In genomic region chr5:1119312-1119831, GRCh38 we compare ENCODE assay signal across 1 cellular context.
TF ChIP-seq lines count a peak whose summit lies in the region.

No MANE protein-coding gene starts in this region.

TF ChIP-seq in HepG2, 621 proteins besides CTCF, POLR2A, EP300 and RAD21 (continued from another document and continues in another):
- TF ChIP-seq FUBP1 (CRISPR knock-in tag; IDR thresholded peaks at IDR 0.05; ENCODE audit: borderline replicate concordance) (no peak), ARNT (IDR thresholded peaks at IDR 0.05) (no peak), ZBTB10 (CRISPR knock-in tag; IDR thresholded peaks at IDR 0.05; ENCODE audit: borderline replicate concordance) (no peak), CEBPZ (IDR thresholded peaks at IDR 0.05; ENCODE audit: low read length) (no peak), ATF3 (CRISPR knock-in tag; IDR thresholded peaks at IDR 0.05) (no peak), ZNF558 (CRISPR knock-in tag; IDR thresholded peaks at IDR 0.05; ENCODE audit: borderline replicate concordance) (no peak), FOSL2 (CRISPR knock-in tag; IDR thresholded peaks at IDR 0.05) (no peak; the same call in 1 of the 2 replicates), YEATS4 (CRISPR knock-in tag; IDR thresholded peaks at IDR 0.05; ENCODE audit: borderline replicate concordance) (peak; percentile 43; the same call in 1 of the 2 replicates), CBX5 (CRISPR knock-in tag; IDR thresholded peaks at IDR 0.05; ENCODE audit: borderline replicate concordance) (no peak), DMAP1 (CRISPR knock-in tag; IDR thresholded peaks at IDR 0.05) (no peak), KDM4B (CRISPR knock-in tag; IDR thresholded peaks at IDR 0.05) (peak; percentile 18; the same call in 1 of the 2 replicates), FOXP1 (IDR thresholded peaks at IDR 0.05) (no peak), FOXP1 (CRISPR knock-in tag; IDR thresholded peaks at IDR 0.05) (no peak), EEA1 (CRISPR knock-in tag; IDR thresholded peaks at IDR 0.05; ENCODE audit: borderline replicate concordance) (no peak), SNAI1 (CRISPR knock-in tag; IDR thresholded peaks at IDR 0.05; ENCODE audit: borderline replicate concordance) (no peak), HIVEP1 (CRISPR knock-in tag; IDR thresholded peaks at IDR 0.05) (no peak), STAG1 (CRISPR knock-in tag; IDR thresholded peaks at IDR 0.05) (0 out of 2 replicates have a peak, but pooled peaks have one; percentile 1), ZNF256 (CRISPR knock-in tag; conservative IDR thresholded peaks at IDR 0.05) (no peak), ZBTB3 (CRISPR knock-in tag; IDR thresholded peaks at IDR 0.05; ENCODE audit: borderline replicate concordance, low read depth) (no peak), KLF11 (CRISPR knock-in tag; IDR thresholded peaks at IDR 0.05) (no peak), MXD3 (CRISPR knock-in tag; IDR thresholded peaks at IDR 0.05) (no peak; the same call in 1 of the 2 replicates), ZNF12 (CRISPR knock-in tag; IDR thresholded peaks at IDR 0.05) (no peak; the same call in 1 of the 2 replicates), PCBP2 (optimal IDR thresholded peaks at IDR 0.05; ENCODE audit: low read depth, low read length, poor library complexity, severe bottlenecking) (no peak), PRDM10 (CRISPR knock-in tag; IDR thresholded peaks at IDR 0.05; ENCODE audit: low read depth) (no peak), HNRNPUL1 (IDR thresholded peaks at IDR 0.05; ENCODE audit: low read depth, low read length) (no peak), IRF9 (CRISPR knock-in tag; IDR thresholded peaks at IDR 0.05; ENCODE audit: borderline replicate concordance) (no peak), FOXM1 (CRISPR knock-in tag; IDR thresholded peaks at IDR 0.05) (no peak), ZNF841 (CRISPR knock-in tag; IDR thresholded peaks at IDR 0.05; ENCODE audit: borderline replicate concordance) (no peak), ZNF296 (CRISPR knock-in tag; conservative IDR thresholded peaks at IDR 0.05) (no peak), NONO (IDR thresholded peaks at IDR 0.05) (no peak), NONO (CRISPR knock-in tag; conservative IDR thresholded peaks at IDR 0.05) (peak; percentile 60; the same call in 1 of the 2 replicates), ZNF639 (CRISPR knock-in tag; conservative IDR thresholded peaks at IDR 0.05) (no peak), SRF (IDR thresholded peaks at IDR 0.05; ENCODE audit: low read depth, low read length) (no peak), PHF21A (CRISPR knock-in tag; IDR thresholded peaks at IDR 0.05) (peak; percentile 48; the same call in 1 of the 2 replicates), ZNF510 (CRISPR knock-in tag; IDR thresholded peaks at IDR 0.05; ENCODE audit: low read depth) (no peak), NFE2L2 (IDR thresholded peaks at IDR 0.05; ENCODE audit: low read length) (no peak), CERS6 (CRISPR knock-in tag; IDR thresholded peaks at IDR 0.05) (no peak), ZNF281 (CRISPR knock-in tag; IDR thresholded peaks at IDR 0.05; ENCODE audit: borderline replicate concordance) (peak; percentile 38; the same call in 1 of the 2 replicates), ZNF460 (CRISPR knock-in tag; IDR thresholded peaks at IDR 0.05; ENCODE audit: borderline replicate concordance) (no peak), SIX1 (CRISPR knock-in tag; IDR thresholded peaks at IDR 0.05; ENCODE audit: borderline replicate concordance) (no peak), SETDB1 (CRISPR knock-in tag; IDR thresholded peaks at IDR 0.05; ENCODE audit: borderline replicate concordance) (no peak)
